14 cellular contexts compared by ENCODE assay signal in genomic region chr12:10409387-10409786, GRCh38. TPM values are rescaled to one million over a fixed set of nuclear protein-coding genes. Genes with fewer than 3 reads are reported as not detected.
DNase-seq lines count a peak whose midpoint lies in the region; ATAC-seq, FAIRE-seq and TF ChIP-seq lines count a peak whose summit lies in the region.
"Had no signal": no experiment of that assay in that cellular context is flagged by ENCODE, and none has a peak within 500 bp of the region (broad histone marks: within the 10 kb centered on the region; RNA-seq: fewer than 3 reads in every experiment).

KLRC4 (minus strand) TSS chr12:10409757; CDS start chr12:10409575, 182 bp downstream.

- H3K27ac ChIP-seq in esophagus squamous epithelium (no peak within 1 kb of the TSS), thyroid gland (no peak within 1 kb of the TSS)
- H3K27ac ChIP-seq: KMS-11 had no signal

- DNase-seq in H54 (ENCODE audit: insufficient read length, low spot score): no peak
- peak; percentile 3 to 31 for DNase-seq in NCI-H187 (lab: John Stamatoyannopoulos, UW)
- no peak for DNase-seq in activated naive CD8-positive, alpha-beta T cell treated with anti-CD3 and anti-CD28 coated beads for 36 hours
- DNase-seq in natural killer cell: no peak
- no peak for DNase-seq in esophagus squamous epithelium (lab: John Stamatoyannopoulos, UW)
- DNase-seq in endothelial cell (ENCODE audit: low spot score): no peak
- no peak for DNase-seq in thyroid gland
- no peak for DNase-seq in D721Med (ENCODE audit: insufficient read length, low spot score)
- DNase-seq: activated gamma-delta T cell treated with Interleukin-2 at 50 U/mL for 16 hours; erythroblast; SK-N-SH; stimulated activated naive CD4-positive, alpha-beta T cell treated with Interleukin-2 at 50 U/mL for 16 hours had no signal

- H3K4me3 ChIP-seq in esophagus squamous epithelium (peak within 1 kb of the TSS in 1 of 4 donors; percentile 13), thyroid gland (replicated peaks in 1 of 3) (no peak within 1 kb of the TSS)
- H3K4me3 ChIP-seq: skin epidermis had no signal

- H3K36me3 Mint-ChIP-seq in activated naive CD8-positive, alpha-beta T cell treated with anti-CD3 and anti-CD28 coated beads for 36 hours: peaks cover 22% of the 10 kb centered on the region
- H3K36me3 Mint-ChIP-seq in natural killer cell (no peaks in the 10 kb centered on the region), endothelial cell (ENCODE audit: low read depth, unreplicated experiment) (no peaks in the 10 kb centered on the region)

- H3K9me3 ChIP-seq in esophagus squamous epithelium (no peaks in the 10 kb centered on the region), thyroid gland (no peaks in the 10 kb centered on the region)
- H3K9me3 ChIP-seq: SK-N-SH had no signal

- 0% methylated on average over 1 of the region's 1 CpG for WGBS in esophagus squamous epithelium, 2 donors
- WGBS in thyroid gland, 2 donors: 0% methylated on average over 1 of the region's 1 CpG

- no peaks in the 10 kb centered on the region for H3K27me3 Mint-ChIP-seq in activated naive CD8-positive, alpha-beta T cell treated with anti-CD3 and anti-CD28 coated beads for 36 hours
- H3K27me3 Mint-ChIP-seq in natural killer cell (ENCODE audit: low read depth in 2 of 2) (no peaks in the 10 kb centered on the region), endothelial cell (ENCODE audit: unreplicated experiment) (no peaks in the 10 kb centered on the region)

- H3K4me1 ChIP-seq in esophagus squamous epithelium: no peaks in the 10 kb centered on the region
- no peaks in the 10 kb centered on the region for H3K4me1 ChIP-seq in thyroid gland

- H3K27ac Mint-ChIP-seq in activated naive CD8-positive, alpha-beta T cell treated with anti-CD3 and anti-CD28 coated beads for 36 hours: peak within 1 kb of the TSS; percentile 77
- H3K27ac Mint-ChIP-seq in natural killer cell: peak within 1 kb of the TSS; percentile 74 to 84
- H3K27ac Mint-ChIP-seq in endothelial cell (ENCODE audit: unreplicated experiment): no peak within 1 kb of the TSS

- TF ChIP-seq POLR2A in H54 (IDR thresholded peaks at IDR 0.05; ENCODE audit: low read depth, low read length) (no peak), esophagus squamous epithelium (IDR thresholded peaks at IDR 0.05) (no peak), thyroid gland (IDR thresholded peaks at IDR 0.05) (no peak)

- TF ChIP-seq CTCF in natural killer cell (IDR thresholded peaks at IDR 0.05) (no peak), esophagus squamous epithelium (IDR thresholded peaks at IDR 0.05) (no peak), endothelial cell (IDR thresholded peaks at IDR 0.05; ENCODE audit: unreplicated experiment) (no peak), thyroid gland (IDR thresholded peaks at IDR 0.05) (no peak), D721Med (IDR thresholded peaks at IDR 0.05; ENCODE audit: insufficient read depth, missing control alignments) (no peak)

- ATAC-seq in natural killer cell: peak; percentile 42 to 75 (median 61)

- FAIRE-seq in H54 (lab: Jason Lieb, UNC): peak; percentile 79
- no peak for FAIRE-seq in D721Med (lab: Jason Lieb, UNC)

- peaks cover 37% of the 10 kb centered on the region for H3K4me1 Mint-ChIP-seq in activated naive CD8-positive, alpha-beta T cell treated with anti-CD3 and anti-CD28 coated beads for 36 hours
- H3K4me1 Mint-ChIP-seq in natural killer cell: peaks cover 8 to 21% of the 10 kb centered on the region in 2 donors
- peaks cover 6% of the 10 kb centered on the region for H3K4me1 Mint-ChIP-seq in endothelial cell (ENCODE audit: unreplicated experiment)

- H3K36me3 ChIP-seq in esophagus squamous epithelium: no peaks in the 10 kb centered on the region
- H3K36me3 ChIP-seq in thyroid gland: no peaks in the 10 kb centered on the region

- peak within 1 kb of the TSS; percentile 76 for H3K4me3 Mint-ChIP-seq in activated naive CD8-positive, alpha-beta T cell treated with anti-CD3 and anti-CD28 coated beads for 36 hours
- H3K4me3 Mint-ChIP-seq in natural killer cell: peak within 1 kb of the TSS; percentile 81
- no peak within 1 kb of the TSS for H3K4me3 Mint-ChIP-seq in endothelial cell (ENCODE audit: unreplicated experiment)

- H3K27me3 ChIP-seq in esophagus squamous epithelium (no peaks in the 10 kb centered on the region), thyroid gland (no peaks in the 10 kb centered on the region)

- intact Hi-C loops in natural killer cell (cut with micrococcal nuclease) (loop anchor here (5.0 kb wide), 1 partner anchor 37 kb away; no protein-coding TSS in a partner anchor), esophagus squamous epithelium (cut with DNase I) (no loop called here), thyroid gland (cut with DNase I) (no loop called here)

- H3K9me3 Mint-ChIP-seq in activated naive CD8-positive, alpha-beta T cell treated with anti-CD3 and anti-CD28 coated beads for 36 hours: peaks cover 7% of the 10 kb centered on the region
- H3K9me3 Mint-ChIP-seq in natural killer cell (no peaks in the 10 kb centered on the region), endothelial cell (ENCODE audit: unreplicated experiment) (no peaks in the 10 kb centered on the region)

RNA-seq across cellular contexts. Expression of gene KLRC4, which starts in this region (rescaled TPM):
- total RNA-seq in activated naive CD8-positive, alpha-beta T cell treated with anti-CD3 and anti-CD28 coated beads for 36 hours: 1 to 10 TPM; 2.4 TPM
- total RNA-seq in natural killer cell: 10 to 100 TPM; 15.9 to 54.7 (median 51.4) TPM
- 1 to 10 TPM in 2 of 4 donors, not detected in 2; 1.0 to 4.2 TPM for total RNA-seq in esophagus squamous epithelium
- not detected for total RNA-seq in endothelial cell (ENCODE audit: unreplicated experiment)
- total RNA-seq in thyroid gland: 1 to 10 TPM in 1 of 4 donors, not detected in 3; 2.4 TPM

Comparison
In these comparisons a context has a peak if more than half of its experiments do, and no peak if none do; other contexts are left out.
1. DNase-seq: peak in NCI-H187 (2 of 2); none in H54 (single experiment), activated naive CD8-positive, alpha-beta T cell treated with anti-CD3 and anti-CD28 coated beads for 36 hours (single experiment), natural killer cell (single experiment), esophagus squamous epithelium (single experiment), endothelial cell (single experiment), thyroid gland (0 of 2) and D721Med (single experiment).